30 cellular contexts compared by ENCODE assay signal in the genomic region with DNA sequence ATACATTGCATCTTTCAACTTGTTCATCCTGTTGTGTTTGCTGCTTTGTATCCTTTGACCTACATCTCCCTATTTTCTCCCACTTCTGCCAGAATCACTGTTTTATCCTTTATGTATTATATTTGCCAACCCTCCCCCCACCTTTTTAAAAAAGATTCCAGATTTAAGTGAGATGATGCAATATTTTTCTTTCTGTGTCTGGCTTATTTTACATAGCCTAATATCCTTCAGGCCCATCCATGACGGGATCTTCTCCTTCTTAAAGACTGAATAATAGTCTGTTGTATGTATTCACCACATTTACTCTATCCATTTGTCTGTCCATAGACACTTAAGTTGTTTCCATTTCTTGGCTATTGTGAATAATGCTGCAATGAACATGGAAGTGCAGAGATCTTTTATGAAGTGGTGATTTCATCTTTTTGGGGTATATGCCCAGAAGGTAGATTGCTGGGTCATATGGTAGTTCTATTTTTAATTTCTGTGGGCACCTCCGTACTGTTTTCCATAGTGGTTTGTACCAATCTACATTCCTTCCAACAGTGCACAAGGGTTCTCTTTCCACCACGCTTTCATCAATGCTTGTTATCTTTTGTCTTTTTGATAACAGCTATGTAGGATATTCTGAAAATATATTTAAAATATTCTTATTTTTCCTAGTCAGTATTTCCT.
"Had no signal": no experiment of that assay in that cellular context is flagged by ENCODE, and none has a peak within 500 bp of the region (broad histone marks: within the 10 kb centered on the region; RNA-seq: fewer than 3 reads in every experiment).

No MANE protein-coding gene starts in this region.

- H3K9me3 ChIP-seq: ascending aorta, SJCRH30 had no signal

- DNase-seq: activated B cell treated with CpG ODN at 0.5 μM for 24 hours; activated CD4-positive, alpha-beta memory T cell treated with anti-CD3 and anti-CD28 coated beads for 36 hours; activated CD4-positive, alpha-beta T cell treated with anti-CD3 and anti-CD28 coated beads for 4 hours; activated CD4-positive, alpha-beta T cell treated with anti-CD3 and anti-CD28 coated beads, Interleukin-2, amount 50 U/mL, for 1 hour; activated CD4-positive, CD25-positive, alpha-beta regulatory T cell treated with anti-CD3 and anti-CD28 coated beads, Interleukin-2, amount 50 U/mL, for 72 hours; activated CD8-positive, alpha-beta memory T cell treated with anti-CD3 and anti-CD28 coated beads, Interleukin-2, amount 50 U/mL, for 4 hours; activated effector memory CD4-positive, alpha-beta T cell treated with Interleukin-2 at 50 U/mL for 16 hours; activated naive CD4-positive, alpha-beta T cell treated with anti-CD3 and anti-CD28 coated beads, Interleukin-2, amount 10 ng/mL, durations not matched to agents 7 days and 5 days; activated naive CD8-positive, alpha-beta T cell treated with anti-CD3 and anti-CD28 coated beads, Interleukin-2, amount 50 U/mL, for 24 hours; activated T-cell treated with anti-CD3 and anti-CD28 coated beads for 4 hours; activated T-cell treated with anti-CD3 and anti-CD28 coated beads, Interleukin-2, amount 50 U/mL, for 48 hours; amygdala; NCI-H1105; NCI-H1417 treated with DMSO at 0.1 percent for 48 hours; NCI-H187 treated with DMSO at 0.1 percent for 48 hours; NCI-H2081; NCI-H226; NCI-H446 treated with DMSO at 0.1 percent for 48 hours; NCI-H524; NCI-H69; NCI-H82; SHP77; SJCRH30; T-cell; T-helper 17 cell had no signal

- ATAC-seq: activated naive CD8-positive, alpha-beta T cell treated with anti-CD3 and anti-CD28 coated beads, Interleukin-2, amount 50 U/mL, for 24 hours; Panc1; T-cell; T-helper 17 cell had no signal

- H3K36me3 ChIP-seq: ascending aorta, cardiac muscle cell, SJCRH30 had no signal

- H3K27me3 ChIP-seq: ascending aorta, cardiac muscle cell, SJCRH30 had no signal

- H3K4me3 ChIP-seq: ascending aorta, cardiac muscle cell, SJCRH30, SK-N-MC had no signal

- H3K4me1 ChIP-seq: ascending aorta had no signal

- H3K27ac ChIP-seq: ascending aorta, cardiac muscle cell, SJCRH30, SK-N-MC, VCaP had no signal
